ENCODE assay signal across 11 cellular contexts in the genomic region with DNA sequence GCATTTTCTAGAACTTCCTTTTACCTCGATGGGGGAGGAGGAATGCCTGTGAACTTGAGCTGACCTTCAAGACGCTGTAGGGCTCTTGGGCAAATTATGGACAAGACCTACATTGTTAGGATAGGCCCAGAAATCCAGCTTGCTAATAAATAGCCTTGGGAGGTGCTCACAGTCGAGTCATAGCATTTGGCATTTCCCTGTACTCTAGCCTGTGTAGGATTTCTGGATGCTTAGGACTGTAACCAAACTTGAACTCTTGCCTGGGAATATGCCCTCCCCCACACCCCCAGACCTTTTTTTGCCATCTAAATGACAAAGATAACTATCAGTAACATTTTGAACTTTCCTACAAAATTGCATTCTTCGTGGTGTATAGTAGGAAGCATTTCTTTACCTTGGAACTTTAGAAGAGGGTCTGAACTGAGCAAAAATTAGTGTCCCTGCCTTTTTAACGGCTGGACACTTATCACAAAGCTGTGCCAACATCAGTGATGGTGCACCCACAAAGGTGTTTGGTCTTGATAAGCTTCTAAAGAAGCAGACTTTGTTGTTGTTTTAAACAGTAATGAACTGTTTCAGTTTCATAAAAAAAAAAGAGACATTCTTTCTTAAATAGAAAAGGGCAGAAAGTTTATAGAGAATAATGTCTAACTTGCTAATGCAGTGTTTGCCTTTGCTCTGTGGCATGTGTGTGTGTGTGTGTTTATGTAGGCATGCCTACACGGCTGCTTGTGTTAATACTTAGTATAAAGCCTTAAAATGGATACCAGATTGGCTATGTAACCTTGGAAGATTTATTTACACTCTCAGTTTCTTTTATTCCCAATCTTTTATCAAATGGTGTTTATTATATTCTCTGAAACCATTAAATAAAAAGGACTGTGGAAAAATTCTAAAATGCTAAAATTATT.
DNase-seq lines count a peak whose midpoint lies in the region; ATAC-seq and TF ChIP-seq lines count a peak whose summit lies in the region.
"Had no signal": no experiment of that assay in that cellular context is flagged by ENCODE, and none has a peak within 500 bp of the region (broad histone marks: within the 10 kb centered on the region; RNA-seq: fewer than 3 reads in every experiment).

No MANE protein-coding gene starts in this region.

- peaks cover 65 to 68% of the 10 kb centered on the region in 2 donors for H3K4me1 ChIP-seq in thyroid gland

- H3K4me3 ChIP-seq in cardiac fibroblast (replicated peaks in 1 of 2; ENCODE audit: low read depth in 2 of 2, low read length in 2 of 2): no peak overlapping the region
- H3K4me3 ChIP-seq in thyroid gland (replicated peaks in 1 of 3): no peak overlapping the region

- DNase-seq in HUDEP-2 (lab: John Stamatoyannopoulos, UW; ENCODE audit: unreplicated experiment in 76 of 76): peak in 67 of 76 experiments; percentile 21 to 88 (median 61)
- DNase-seq in cardiac fibroblast (ENCODE audit: low read depth in 2 of 2): peak; percentile 57 to 59
- DNase-seq in hepatic stellate cell (ENCODE audit: low spot score): peak; percentile 22
- peak in 1 of 2 donors; percentile 10 for DNase-seq in thyroid gland
- no peak for DNase-seq in RPMI8226
- DNase-seq: activated gamma-delta T cell, DMS53, NCI-H1105 had no signal

- 27 to 36% methylated on average over 6 of the region's 6 CpGs for WGBS in thyroid gland, 2 donors

- H3K36me3 ChIP-seq in thyroid gland: no peaks in the 10 kb centered on the region

- TF ChIP-seq POLR2A in thyroid gland (IDR thresholded peaks at IDR 0.05): no peak

- H3K27ac ChIP-seq in thyroid gland: peak overlapping the region; percentile 39 to 62 (median 49)

- intact Hi-C loops in thyroid gland (cut with DNase I): no loop called here

- ATAC-seq in HG03108 (IDR thresholded peaks at IDR 0.05; ENCODE audit: unreplicated experiment) (no peak), GM21528 (IDR thresholded peaks at IDR 0.05; ENCODE audit: low FRiP score, unreplicated experiment) (no peak), GM18858 (IDR thresholded peaks at IDR 0.05; ENCODE audit: unreplicated experiment) (no peak)

- TF ChIP-seq CTCF in cardiac fibroblast (IDR thresholded peaks at IDR 0.05; ENCODE audit: low read depth, low read length): no peak
- peak in 1 of 6 experiments; percentile 2 for TF ChIP-seq CTCF in thyroid gland (IDR thresholded peaks at IDR 0.05)

- H3K27me3 ChIP-seq in thyroid gland: no peaks in the 10 kb centered on the region

- H3K9me3 ChIP-seq in thyroid gland: no peaks in the 10 kb centered on the region
